10 cellular contexts compared by ENCODE assay signal in the genomic region with DNA sequence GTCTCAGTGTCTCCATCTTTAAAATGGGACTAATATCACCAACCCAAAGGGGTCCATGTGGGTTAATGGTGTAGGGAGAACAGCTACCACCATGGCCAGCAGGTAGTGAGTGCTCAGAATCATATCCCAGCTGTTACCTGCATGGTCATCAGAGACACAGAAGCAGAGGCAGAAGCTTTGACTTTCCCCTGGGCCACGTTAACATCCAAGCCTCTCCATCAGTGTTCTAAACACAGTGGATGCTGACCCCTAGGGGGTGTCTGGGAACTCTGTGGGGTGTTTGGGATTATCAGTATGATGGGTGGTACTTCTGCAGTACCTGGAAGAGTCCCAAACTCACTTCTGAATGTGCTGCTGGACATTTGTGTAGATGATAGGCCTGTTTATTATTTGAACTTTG.
DNase-seq lines count a peak whose midpoint lies in the region; ATAC-seq and TF ChIP-seq lines count a peak whose summit lies in the region.
"Had no signal": no experiment of that assay in that cellular context is flagged by ENCODE, and none has a peak within 500 bp of the region (broad histone marks: within the 10 kb centered on the region; RNA-seq: fewer than 3 reads in every experiment).

No MANE protein-coding gene starts in this region.

- no peak overlapping the region for H3K4me3 ChIP-seq in Loucy (ENCODE audit: low read length, poor library complexity, severe bottlenecking)

- DNase-seq in NCI-H2171 treated with DMSO at 0.1 percent for 48 hours (lab: John Stamatoyannopoulos, UW) (peak; percentile 7), NCI-H2171 (lab: John Stamatoyannopoulos, UW) (no peak), left kidney (ENCODE audit: low read depth, low spot score) (peak; percentile 19), NCI-H1436 (lab: John Stamatoyannopoulos, UW) (no peak), NCI-H2081 treated with DMSO at 0.1 percent for 48 hours (lab: John Stamatoyannopoulos, UW) (no peak)
- DNase-seq: activated CD4-positive, alpha-beta T cell treated with anti-CD3 and anti-CD28 coated beads for 4 hours; NCI-H2081 had no signal

- H3K9me3 ChIP-seq in Loucy (ENCODE audit: insufficient read depth, low read depth, low read length): no peaks in the 10 kb centered on the region

- ATAC-seq in GM21447 (IDR thresholded peaks at IDR 0.05; ENCODE audit: unreplicated experiment) (peak; percentile 74), HG02840 (IDR thresholded peaks at IDR 0.05; ENCODE audit: low FRiP score, unreplicated experiment) (no peak)

- H3K9ac ChIP-seq in Loucy (ENCODE audit: low read depth, low read length, poor library complexity, severe bottlenecking): no peak overlapping the region

- H4K20me1 ChIP-seq in Loucy (ENCODE audit: insufficient read depth, low read length, poor library complexity, severe bottlenecking): no peaks in the 10 kb centered on the region

- no peaks in the 10 kb centered on the region for H3K36me3 ChIP-seq in Loucy (ENCODE audit: insufficient read depth, low read length)

- no peak overlapping the region for H3K4me2 ChIP-seq in Loucy (ENCODE audit: low read depth, low read length, poor library complexity, severe bottlenecking)

- no peaks in the 10 kb centered on the region for H3K27me3 ChIP-seq in Loucy (ENCODE audit: insufficient read depth, low read length, poor library complexity, severe bottlenecking)

- H2AFZ ChIP-seq in Loucy (ENCODE audit: low read length): no peak overlapping the region

- no peaks in the 10 kb centered on the region for H3F3A ChIP-seq in Loucy (ENCODE audit: low read depth)

- H3K79me2 ChIP-seq in Loucy (ENCODE audit: insufficient read depth, low read length): no peaks in the 10 kb centered on the region

- no peaks in the 10 kb centered on the region for H3K9me2 ChIP-seq in Loucy (replicated peaks; ENCODE audit: low read depth, low read length)

- peak; percentile 58 for TF ChIP-seq CTCF in Loucy (conservative IDR thresholded peaks at IDR 0.05; ENCODE audit: low read length)

- peaks cover 6% of the 10 kb centered on the region for H3K4me1 ChIP-seq in Loucy (ENCODE audit: insufficient read depth, low read length, poor library complexity, severe bottlenecking)

Comparison
In these comparisons a context has a peak if more than half of its experiments do, and no peak if none do; other contexts are left out.
1. DNase-seq: peak in NCI-H2171 treated with DMSO at 0.1 percent for 48 hours (single experiment) and left kidney (single experiment); none in NCI-H2171 (single experiment), NCI-H1436 (single experiment) and NCI-H2081 treated with DMSO at 0.1 percent for 48 hours (single experiment).